In genomic region chr11:20205807-20206206, GRCh38 we compare ENCODE assay signal across 10 cellular contexts. TPM values are rescaled to one million over a fixed set of nuclear protein-coding genes. Genes with fewer than 3 reads are reported as not detected.
"Had no signal": no experiment of that assay in that cellular context is flagged by ENCODE, and none has a peak within 500 bp of the region (broad histone marks: within the 10 kb centered on the region; RNA-seq: fewer than 3 reads in every experiment).

No MANE protein-coding gene starts in this region.

- ATAC-seq: HCT116 had no signal

- H2AFZ ChIP-seq: GM23248 had no signal

- H3K9me3 Mint-ChIP-seq: HFFc6 had no signal

- H3K36me3 ChIP-seq: HAP-1 had no signal

- DNase-seq: GM23248, GOT3, H7, H9, HCEC 1CT, HFFc6 had no signal

- H3K4me3 ChIP-seq: GM23248, HAP-1 had no signal

- H3K9me3 ChIP-seq: HAP-1 had no signal

- H3K27ac ChIP-seq: GM23248 had no signal

- H3K27ac Mint-ChIP-seq: H9, HFFc6 had no signal

- H3K4me3 Mint-ChIP-seq: H9, HFFc6 had no signal

RNA-seq across cellular contexts. Expression of gene DBX1, which starts 45.5 kb away (rescaled TPM):
- total RNA-seq: GM23248, H1, H4, HFFc6 had no signal
- polyA plus RNA-seq: GM23248, H1 had no signal
